21 cellular contexts compared by ENCODE assay signal in genomic region chr19:41910240-41910991, GRCh38. TPM values are rescaled to one million over a fixed set of nuclear protein-coding genes. Genes with fewer than 3 reads are reported as not detected.
DNase-seq lines count a peak whose midpoint lies in the region; ATAC-seq, FAIRE-seq and TF ChIP-seq lines count a peak whose summit lies in the region.
"Had no signal": no experiment of that assay in that cellular context is flagged by ENCODE, and none has a peak within 500 bp of the region (broad histone marks: within the 10 kb centered on the region; RNA-seq: fewer than 3 reads in every experiment).

No MANE protein-coding gene starts in this region.

- no peak overlapping the region for H2AFZ ChIP-seq in HepG2 (ENCODE audit: low read length)

- no peak overlapping the region for H3K4me3 ChIP-seq in HepG2 (replicated peaks in 1 of 3; ENCODE audit: insufficient read depth in 1 of 3, low read depth in 2 of 3, low read length in 3 of 3)
- H3K4me3 ChIP-seq: heart left ventricle, tibial nerve had no signal

- peaks cover 10 to 29% of the 10 kb centered on the region in 2 experiments for H3K27me3 ChIP-seq in HepG2 (ENCODE audit: control insufficient read depth in 1 of 2, insufficient read depth in 2 of 2, low read length in 2 of 2)

- peaks cover 25% of the 10 kb centered on the region for H3K36me3 Mint-ChIP-seq in activated CD8-positive, alpha-beta T cell treated with anti-CD3 and anti-CD28 coated beads, Interleukin-2, amount 10 ng/mL, durations not matched to agents 7 days and 5 days (ENCODE audit: low read depth)

- no peaks in the 10 kb centered on the region for H3K9me3 ChIP-seq in HepG2 (ENCODE audit: low read length)
- H3K9me3 ChIP-seq: heart left ventricle, tibial nerve had no signal

- TF ChIP-seq POLR2A in GM10847 (IDR thresholded peaks at IDR 0.05; ENCODE audit: extremely low read depth, insufficient read length) = peak; percentile 10
- no peak for TF ChIP-seq POLR2A in HepG2 (IDR thresholded peaks at IDR 0.05; ENCODE audit: insufficient read depth in 1 of 2, low read depth in 2 of 2, low read length in 2 of 2)

- H3K4me1 ChIP-seq in HepG2 (ENCODE audit: insufficient read depth, low read length) = peaks cover under 1% of the 10 kb centered on the region; the same call in 1 of the 2 replicates

- H3K27ac ChIP-seq in HepG2 (ENCODE audit: extremely low read length, insufficient read depth, low read length) = no peak overlapping the region
- H3K27ac ChIP-seq: 22Rv1, heart left ventricle, tibial nerve had no signal

- no peak overlapping the region for H3K4me3 Mint-ChIP-seq in activated CD8-positive, alpha-beta T cell treated with anti-CD3 and anti-CD28 coated beads, Interleukin-2, amount 10 ng/mL, durations not matched to agents 7 days and 5 days
- H3K4me3 Mint-ChIP-seq: activated T-helper 1 cell treated with anti-CD3 and anti-CD28 coated beads, Interleukin-12 subunit alpha, Interleukin-12 subunit beta, Interleukin-2, Interleukin-4 antibody, amounts not matched to agents 30 ng/mL and 10 ng/mL and 1 ng/mL, durations not matched to agents 14 hours and 24 hours and 36 hours; dendritic cell treated with granulocyte-macrophage colony-stimulating factor and Interleukin-4, amounts not matched to agents 40 ng/mL and 50 ng/mL, for 4 days had no signal

- H3K4me2 ChIP-seq in HepG2 (ENCODE audit: low read depth, low read length) = no peak overlapping the region

- 74% methylated on average over 10 of the region's 12 CpGs for WGBS in HepG2 (ENCODE audit: low lambda C conversion rate)

- no peaks in the 10 kb centered on the region for H4K20me1 ChIP-seq in HepG2 (ENCODE audit: insufficient read depth, low read length)

- H3K79me2 ChIP-seq in HepG2 (ENCODE audit: insufficient read depth, low read length) = no peaks in the 10 kb centered on the region

- CTCF ChIA-PET in activated CD8-positive, alpha-beta T cell treated with anti-CD3 and anti-CD28 coated beads, Interleukin-2, amount 10 ng/mL, durations not matched to agents 7 days and 5 days (lab: Charles Lee) = interaction anchor here (1.2 to 3.1 kb wide), 3 partner anchors 22 to 42 kb away, joined by 4 to 13 read pairs (median 9); no protein-coding TSS in a partner anchor
- CTCF ChIA-PET in HepG2 (lab: Yijun Ruan, JAX; ENCODE audit: low intra/inter-chr PET ratio, low total read pairs) = no interaction called here

- no peak for TF ChIP-seq RAD21 in HepG2 (CRISPR knock-in tag; IDR thresholded peaks at IDR 0.05)

- ATAC-seq in activated CD8-positive, alpha-beta T cell treated with anti-CD3 and anti-CD28 coated beads, Interleukin-2, amount 10 ng/mL, durations not matched to agents 7 days and 5 days = peak; percentile 3
- ATAC-seq in HepG2 (no peak), GM21737 (IDR thresholded peaks at IDR 0.05; ENCODE audit: unreplicated experiment) (no peak)
- ATAC-seq: sciatic nerve had no signal

- no TSS peak for BruUV-seq in HepG2 (replicated peaks; lab: Mats Ljungman, UMichigan)

- FAIRE-seq in HepG2 (lab: Jason Lieb, UNC) = no peak
- no peak for FAIRE-seq in D721Med (lab: Jason Lieb, UNC)

- no peak overlapping the region for H3K27ac Mint-ChIP-seq in activated CD8-positive, alpha-beta T cell treated with anti-CD3 and anti-CD28 coated beads, Interleukin-2, amount 10 ng/mL, durations not matched to agents 7 days and 5 days
- H3K27ac Mint-ChIP-seq: activated T-helper 1 cell treated with anti-CD3 and anti-CD28 coated beads, Interleukin-12 subunit alpha, Interleukin-12 subunit beta, Interleukin-2, Interleukin-4 antibody, amounts not matched to agents 30 ng/mL and 10 ng/mL and 1 ng/mL, durations not matched to agents 14 hours and 24 hours and 36 hours; dendritic cell treated with granulocyte-macrophage colony-stimulating factor and Interleukin-4, amounts not matched to agents 40 ng/mL and 50 ng/mL, for 4 days had no signal

- peaks cover 7 to 16% of the 10 kb centered on the region in 2 experiments; a peak in 4 of 5 replicates for H3K36me3 ChIP-seq in HepG2 (replicated peaks in 1 of 2; ENCODE audit: control insufficient read depth in 1 of 2, insufficient read depth in 2 of 2, low read length in 2 of 2)

- intact Hi-C loops in HepG2 (cut with micrococcal nuclease; ENCODE audit: unreplicated experiment) = no loop called here

- DNase-seq in DMS 273 (lab: John Stamatoyannopoulos, UW; ENCODE audit: unreplicated experiment) (peak; percentile 32), DMS 273 treated with DMSO at 0.1 percent for 48 hours (lab: John Stamatoyannopoulos, UW) (no peak), HepG2 (ENCODE audit: low spot score) (no peak), D721Med (ENCODE audit: insufficient read length, low spot score) (no peak), NCI-H2029 (lab: John Stamatoyannopoulos, UW) (no peak)
- no peak for DNase-seq in activated CD8-positive, alpha-beta T cell treated with anti-CD3 and anti-CD28 coated beads, Interleukin-2, amount 10 ng/mL, durations not matched to agents 7 days and 5 days
- DNase-seq: activated CD4-positive, alpha-beta T cell treated with anti-CD3 and anti-CD28 coated beads for 4 hours; heart left ventricle; islet precursor cell; mesendoderm; MV-4-11; occipital lobe; T-helper 9 cell had no signal

- TF ChIP-seq CTCF in HepG2 (CRISPR knock-in tag; IDR thresholded peaks at IDR 0.05) (no peak), D721Med (IDR thresholded peaks at IDR 0.05; ENCODE audit: insufficient read depth, missing control alignments) (no peak)

- H3K27me3 Mint-ChIP-seq in activated CD8-positive, alpha-beta T cell treated with anti-CD3 and anti-CD28 coated beads, Interleukin-2, amount 10 ng/mL, durations not matched to agents 7 days and 5 days (ENCODE audit: low read depth) = peaks cover 24% of the 10 kb centered on the region

- no peak for TF ChIP-seq EP300 in HepG2 (IDR thresholded peaks at IDR 0.05; ENCODE audit: low read depth in 2 of 2, low read length in 2 of 2)
- TF ChIP-seq EP300 in HepG2 (CRISPR knock-in tag; IDR thresholded peaks at IDR 0.05; ENCODE audit: borderline replicate concordance) = no peak

- in situ Hi-C loops in HepG2 (cut with HindIII; ENCODE audit: extremely low pct_ligation_motif_present, low pct_unique_long_range_greater_than_20kb) = no loop called here

- H3K9ac ChIP-seq in HepG2 (ENCODE audit: insufficient read depth, low read depth, low read length) = no peak overlapping the region

- POLR2A ChIA-PET in activated CD8-positive, alpha-beta T cell treated with anti-CD3 and anti-CD28 coated beads, Interleukin-2, amount 10 ng/mL, durations not matched to agents 7 days and 5 days (lab: Charles Lee) = interaction anchor here (0.7 to 1.6 kb wide), 4 partner anchors 12 to 127 kb away, joined by 3 to 12 read pairs (median 6); no protein-coding TSS in a partner anchor
- POLR2A ChIA-PET in HepG2 (lab: Yijun Ruan, JAX) = no interaction called here

- peaks cover 15% of the 10 kb centered on the region for H3K4me1 Mint-ChIP-seq in activated CD8-positive, alpha-beta T cell treated with anti-CD3 and anti-CD28 coated beads, Interleukin-2, amount 10 ng/mL, durations not matched to agents 7 days and 5 days (ENCODE audit: low read depth)

- H3K9me3 Mint-ChIP-seq in activated CD8-positive, alpha-beta T cell treated with anti-CD3 and anti-CD28 coated beads, Interleukin-2, amount 10 ng/mL, durations not matched to agents 7 days and 5 days (ENCODE audit: insufficient read depth) = no peaks in the 10 kb centered on the region
- H3K9me3 Mint-ChIP-seq: activated T-helper 1 cell treated with anti-CD3 and anti-CD28 coated beads, Interleukin-12 subunit alpha, Interleukin-12 subunit beta, Interleukin-2, Interleukin-4 antibody, amounts not matched to agents 30 ng/mL and 10 ng/mL and 1 ng/mL, durations not matched to agents 14 hours and 24 hours and 36 hours; dendritic cell treated with granulocyte-macrophage colony-stimulating factor and Interleukin-4, amounts not matched to agents 40 ng/mL and 50 ng/mL, for 4 days had no signal

RNA-seq across cellular contexts. Expression of gene ERFL, which starts 17.8 kb away (rescaled TPM):
- total RNA-seq in activated CD8-positive, alpha-beta T cell treated with anti-CD3 and anti-CD28 coated beads, Interleukin-2, amount 10 ng/mL, durations not matched to agents 7 days and 5 days = 1 to 10 TPM in 1 of 2 experiments, under 1 TPM in 1; 0.84 to 1.1 TPM
- total RNA-seq in HepG2 (2016; rRNA removed; fragmentation: Illumina TruSeq; extraction: Trizol) = not detected in 2 replicates
- not detected in 2 replicates for total RNA-seq in HepG2 (2016; cell fraction: cytosol; rRNA removed; fragmentation: Illumina TruSeq; extraction: Trizol; ENCODE audit: low read depth)
- not detected in 2 replicates for total RNA-seq in HepG2 (2016; cell fraction: insoluble cytoplasmic fraction; rRNA removed; fragmentation: Illumina TruSeq; extraction: Trizol)
- total RNA-seq in HepG2 (2016; cell fraction: membrane; rRNA removed; fragmentation: Illumina TruSeq; extraction: Trizol) = not detected in 2 replicates
- total RNA-seq in HepG2 (2016; cell fraction: nucleus; rRNA removed; fragmentation: Illumina TruSeq; extraction: Trizol) = not detected in 2 replicates
- not detected in 2 replicates for polyA plus RNA-seq in HepG2 (2011; rRNA removed)
- polyA plus RNA-seq in HepG2 (2011; cell fraction: cytosol; rRNA removed) = 0.03 TPM in 1 of 2 replicates, not detected in the other
- not detected in 2 replicates for polyA plus RNA-seq in HepG2 (2011; cell fraction: nucleus; rRNA removed)
- polyA plus RNA-seq in HepG2 (2012) = 0.07 TPM in 1 of 2 replicates, not detected in the other
- not detected in 2 replicates for polyA plus RNA-seq in HepG2 (2016; cell fraction: cytosol; fragmentation: Illumina TruSeq; extraction: Trizol; ENCODE audit: low read depth)
- not detected in 2 replicates for polyA plus RNA-seq in HepG2 (2016; cell fraction: insoluble cytoplasmic fraction; fragmentation: Illumina TruSeq; extraction: Trizol; ENCODE audit: low read depth)
- not detected in 2 replicates for polyA plus RNA-seq in HepG2 (2016; cell fraction: membrane; fragmentation: Illumina TruSeq; extraction: Trizol; ENCODE audit: low read depth)
- polyA plus RNA-seq in HepG2 (2016; cell fraction: nucleus; fragmentation: Illumina TruSeq; extraction: Trizol; ENCODE audit: insufficient read depth, low read depth) = not detected in 2 replicates
- not detected in 2 replicates for polyA minus RNA-seq in HepG2 (2011; rRNA and poly(A)+ RNA removed; ENCODE audit: low replicate concordance)
- not detected in 2 replicates for polyA minus RNA-seq in HepG2 (2011; cell fraction: cytosol; rRNA and poly(A)+ RNA removed)
- not detected in 2 replicates for polyA minus RNA-seq in HepG2 (2011; cell fraction: nucleus; rRNA and poly(A)+ RNA removed)
- total RNA-seq: G401, occipital lobe had no signal
- polyA plus RNA-seq: heart left ventricle had no signal

RNA-seq across cellular contexts. Expression of gene ARHGEF1, which starts 27.4 kb away (rescaled TPM):
- 100 to 1,000 TPM; 515 to 537 TPM for total RNA-seq in activated CD8-positive, alpha-beta T cell treated with anti-CD3 and anti-CD28 coated beads, Interleukin-2, amount 10 ng/mL, durations not matched to agents 7 days and 5 days
- total RNA-seq in HepG2 (2016; rRNA removed; fragmentation: Illumina TruSeq; extraction: Trizol) = 26.2 and 34.7 TPM in 2 replicates
- 6.5 and 9.6 TPM in 2 replicates for total RNA-seq in HepG2 (2016; cell fraction: cytosol; rRNA removed; fragmentation: Illumina TruSeq; extraction: Trizol; ENCODE audit: low read depth)
- 16.1 and 36.8 TPM in 2 replicates for total RNA-seq in HepG2 (2016; cell fraction: insoluble cytoplasmic fraction; rRNA removed; fragmentation: Illumina TruSeq; extraction: Trizol)
- 10.4 and 11.0 TPM in 2 replicates for total RNA-seq in HepG2 (2016; cell fraction: membrane; rRNA removed; fragmentation: Illumina TruSeq; extraction: Trizol)
- total RNA-seq in HepG2 (2016; cell fraction: nucleus; rRNA removed; fragmentation: Illumina TruSeq; extraction: Trizol) = 28.3 and 29.2 TPM in 2 replicates
- polyA plus RNA-seq in HepG2 (2011; rRNA removed) = 33.1 and 33.7 TPM in 2 replicates
- 20.2 and 33.5 TPM in 2 replicates for polyA plus RNA-seq in HepG2 (2011; cell fraction: cytosol; rRNA removed)
- 215 and 292 TPM in 2 replicates for polyA plus RNA-seq in HepG2 (2011; cell fraction: nucleus; rRNA removed)
- polyA plus RNA-seq in HepG2 (2012) = 33.2 and 34.0 TPM in 2 replicates
- polyA plus RNA-seq in HepG2 (2016; cell fraction: cytosol; fragmentation: Illumina TruSeq; extraction: Trizol; ENCODE audit: low read depth) = 3.8 and 4.4 TPM in 2 replicates
- polyA plus RNA-seq in HepG2 (2016; cell fraction: insoluble cytoplasmic fraction; fragmentation: Illumina TruSeq; extraction: Trizol; ENCODE audit: low read depth) = 20.7 and 29.5 TPM in 2 replicates
- 7.4 and 8.4 TPM in 2 replicates for polyA plus RNA-seq in HepG2 (2016; cell fraction: membrane; fragmentation: Illumina TruSeq; extraction: Trizol; ENCODE audit: low read depth)
- polyA plus RNA-seq in HepG2 (2016; cell fraction: nucleus; fragmentation: Illumina TruSeq; extraction: Trizol; ENCODE audit: insufficient read depth, low read depth) = 90.2 and 102 TPM in 2 replicates
- 15.9 and 39.4 TPM in 2 replicates for polyA minus RNA-seq in HepG2 (2011; rRNA and poly(A)+ RNA removed; ENCODE audit: low replicate concordance)
- polyA minus RNA-seq in HepG2 (2011; cell fraction: cytosol; rRNA and poly(A)+ RNA removed) = 16.3 and 26.4 TPM in 2 replicates
- 29.6 and 31.9 TPM in 2 replicates for polyA minus RNA-seq in HepG2 (2011; cell fraction: nucleus; rRNA and poly(A)+ RNA removed)

RNA-seq across cellular contexts. Expression of gene CD79A, which starts 33.3 kb away (rescaled TPM):
- total RNA-seq in activated CD8-positive, alpha-beta T cell treated with anti-CD3 and anti-CD28 coated beads, Interleukin-2, amount 10 ng/mL, durations not matched to agents 7 days and 5 days = 10 to 100 TPM; 17.4 to 21.5 TPM
- total RNA-seq in HepG2 (2016; rRNA removed; fragmentation: Illumina TruSeq; extraction: Trizol) = 0.27 and 0.33 TPM in 2 replicates
- 0.26 and 0.51 TPM in 2 replicates for total RNA-seq in HepG2 (2016; cell fraction: cytosol; rRNA removed; fragmentation: Illumina TruSeq; extraction: Trizol; ENCODE audit: low read depth)
- total RNA-seq in HepG2 (2016; cell fraction: insoluble cytoplasmic fraction; rRNA removed; fragmentation: Illumina TruSeq; extraction: Trizol) = 0.24 and 0.37 TPM in 2 replicates
- 0.62 TPM in 1 of 2 replicates, not detected in the other for total RNA-seq in HepG2 (2016; cell fraction: membrane; rRNA removed; fragmentation: Illumina TruSeq; extraction: Trizol)
- 0.40 TPM in 1 of 2 replicates, not detected in the other for total RNA-seq in HepG2 (2016; cell fraction: nucleus; rRNA removed; fragmentation: Illumina TruSeq; extraction: Trizol)
- 0.24 and 0.30 TPM in 2 replicates for polyA plus RNA-seq in HepG2 (2011; rRNA removed)
- 0.44 and 0.52 TPM in 2 replicates for polyA plus RNA-seq in HepG2 (2011; cell fraction: cytosol; rRNA removed)
- 0.31 and 0.51 TPM in 2 replicates for polyA plus RNA-seq in HepG2 (2011; cell fraction: nucleus; rRNA removed)
- polyA plus RNA-seq in HepG2 (2012) = 0.25 TPM in 1 of 2 replicates, not detected in the other
- polyA plus RNA-seq in HepG2 (2016; cell fraction: cytosol; fragmentation: Illumina TruSeq; extraction: Trizol; ENCODE audit: low read depth) = 0.21 and 0.44 TPM in 2 replicates
- polyA plus RNA-seq in HepG2 (2016; cell fraction: insoluble cytoplasmic fraction; fragmentation: Illumina TruSeq; extraction: Trizol; ENCODE audit: low read depth) = 0.49 and 0.52 TPM in 2 replicates
- polyA plus RNA-seq in HepG2 (2016; cell fraction: membrane; fragmentation: Illumina TruSeq; extraction: Trizol; ENCODE audit: low read depth) = 0.69 and 1.1 TPM in 2 replicates
- 0.78 and 0.95 TPM in 2 replicates for polyA plus RNA-seq in HepG2 (2016; cell fraction: nucleus; fragmentation: Illumina TruSeq; extraction: Trizol; ENCODE audit: insufficient read depth, low read depth)
- 0.26 and 0.84 TPM in 2 replicates for polyA minus RNA-seq in HepG2 (2011; rRNA and poly(A)+ RNA removed; ENCODE audit: low replicate concordance)
- polyA minus RNA-seq in HepG2 (2011; cell fraction: cytosol; rRNA and poly(A)+ RNA removed) = 0.49 TPM in 1 of 2 replicates, not detected in the other
- polyA minus RNA-seq in HepG2 (2011; cell fraction: nucleus; rRNA and poly(A)+ RNA removed) = not detected in 2 replicates
- total RNA-seq: occipital lobe, tibial nerve had no signal

RNA-seq across cellular contexts. Expression of gene RABAC1, which starts 48.7 kb away (rescaled TPM):
- 10 to 100 TPM; 63.0 to 63.4 TPM for total RNA-seq in activated CD8-positive, alpha-beta T cell treated with anti-CD3 and anti-CD28 coated beads, Interleukin-2, amount 10 ng/mL, durations not matched to agents 7 days and 5 days
- total RNA-seq in HepG2 (2016; rRNA removed; fragmentation: Illumina TruSeq; extraction: Trizol) = 20.7 and 37.4 TPM in 2 replicates
- 32.7 and 40.5 TPM in 2 replicates for total RNA-seq in HepG2 (2016; cell fraction: cytosol; rRNA removed; fragmentation: Illumina TruSeq; extraction: Trizol; ENCODE audit: low read depth)
- total RNA-seq in HepG2 (2016; cell fraction: insoluble cytoplasmic fraction; rRNA removed; fragmentation: Illumina TruSeq; extraction: Trizol) = 21.9 and 38.8 TPM in 2 replicates
- total RNA-seq in HepG2 (2016; cell fraction: membrane; rRNA removed; fragmentation: Illumina TruSeq; extraction: Trizol) = 24.1 and 26.6 TPM in 2 replicates
- total RNA-seq in HepG2 (2016; cell fraction: nucleus; rRNA removed; fragmentation: Illumina TruSeq; extraction: Trizol) = 28.4 and 29.8 TPM in 2 replicates
- 74.0 and 91.2 TPM in 2 replicates for polyA plus RNA-seq in HepG2 (2011; rRNA removed)
- polyA plus RNA-seq in HepG2 (2011; cell fraction: cytosol; rRNA removed) = 112 and 172 TPM in 2 replicates
- polyA plus RNA-seq in HepG2 (2011; cell fraction: nucleus; rRNA removed) = 93.5 and 96.2 TPM in 2 replicates
- polyA plus RNA-seq in HepG2 (2012) = 38.2 and 66.0 TPM in 2 replicates
- 34.2 and 39.3 TPM in 2 replicates for polyA plus RNA-seq in HepG2 (2016; cell fraction: cytosol; fragmentation: Illumina TruSeq; extraction: Trizol; ENCODE audit: low read depth)
- 20.0 and 22.5 TPM in 2 replicates for polyA plus RNA-seq in HepG2 (2016; cell fraction: insoluble cytoplasmic fraction; fragmentation: Illumina TruSeq; extraction: Trizol; ENCODE audit: low read depth)
- 21.0 and 26.9 TPM in 2 replicates for polyA plus RNA-seq in HepG2 (2016; cell fraction: membrane; fragmentation: Illumina TruSeq; extraction: Trizol; ENCODE audit: low read depth)
- 52.4 and 53.1 TPM in 2 replicates for polyA plus RNA-seq in HepG2 (2016; cell fraction: nucleus; fragmentation: Illumina TruSeq; extraction: Trizol; ENCODE audit: insufficient read depth, low read depth)
- polyA minus RNA-seq in HepG2 (2011; rRNA and poly(A)+ RNA removed; ENCODE audit: low replicate concordance) = 32.5 and 96.8 TPM in 2 replicates
- polyA minus RNA-seq in HepG2 (2011; cell fraction: cytosol; rRNA and poly(A)+ RNA removed) = 26.4 and 26.8 TPM in 2 replicates
- polyA minus RNA-seq in HepG2 (2011; cell fraction: nucleus; rRNA and poly(A)+ RNA removed) = 21.6 and 26.0 TPM in 2 replicates

RNA-seq across cellular contexts. Expression of gene RPS19, which starts 50.4 kb away (rescaled TPM):
- total RNA-seq in activated CD8-positive, alpha-beta T cell treated with anti-CD3 and anti-CD28 coated beads, Interleukin-2, amount 10 ng/mL, durations not matched to agents 7 days and 5 days = 1,000 to 10,000 TPM; 3,024 to 3,056 TPM
- total RNA-seq in HepG2 (2016; rRNA removed; fragmentation: Illumina TruSeq; extraction: Trizol) = 4,758 and 5,028 TPM in 2 replicates
- 8,990 and 9,707 TPM in 2 replicates for total RNA-seq in HepG2 (2016; cell fraction: cytosol; rRNA removed; fragmentation: Illumina TruSeq; extraction: Trizol; ENCODE audit: low read depth)
- 4,892 and 5,330 TPM in 2 replicates for total RNA-seq in HepG2 (2016; cell fraction: insoluble cytoplasmic fraction; rRNA removed; fragmentation: Illumina TruSeq; extraction: Trizol)
- 12,897 and 13,497 TPM in 2 replicates for total RNA-seq in HepG2 (2016; cell fraction: membrane; rRNA removed; fragmentation: Illumina TruSeq; extraction: Trizol)
- 1,659 and 1,838 TPM in 2 replicates for total RNA-seq in HepG2 (2016; cell fraction: nucleus; rRNA removed; fragmentation: Illumina TruSeq; extraction: Trizol)
- polyA plus RNA-seq in HepG2 (2011; rRNA removed) = 1,633 and 1,983 TPM in 2 replicates
- 4,354 and 8,495 TPM in 2 replicates for polyA plus RNA-seq in HepG2 (2011; cell fraction: cytosol; rRNA removed)
- 1,845 and 2,001 TPM in 2 replicates for polyA plus RNA-seq in HepG2 (2011; cell fraction: nucleus; rRNA removed)
- polyA plus RNA-seq in HepG2 (2012) = 3,093 and 4,312 TPM in 2 replicates
- polyA plus RNA-seq in HepG2 (2016; cell fraction: cytosol; fragmentation: Illumina TruSeq; extraction: Trizol; ENCODE audit: low read depth) = 10,211 and 10,944 TPM in 2 replicates
- 4,747 and 4,833 TPM in 2 replicates for polyA plus RNA-seq in HepG2 (2016; cell fraction: insoluble cytoplasmic fraction; fragmentation: Illumina TruSeq; extraction: Trizol; ENCODE audit: low read depth)
- 11,477 and 11,931 TPM in 2 replicates for polyA plus RNA-seq in HepG2 (2016; cell fraction: membrane; fragmentation: Illumina TruSeq; extraction: Trizol; ENCODE audit: low read depth)
- polyA plus RNA-seq in HepG2 (2016; cell fraction: nucleus; fragmentation: Illumina TruSeq; extraction: Trizol; ENCODE audit: insufficient read depth, low read depth) = 2,975 and 3,175 TPM in 2 replicates
- 958 and 1,242 TPM in 2 replicates for polyA minus RNA-seq in HepG2 (2011; rRNA and poly(A)+ RNA removed; ENCODE audit: low replicate concordance)
- 1,380 TPM in 2 replicates for polyA minus RNA-seq in HepG2 (2011; cell fraction: cytosol; rRNA and poly(A)+ RNA removed)
- polyA minus RNA-seq in HepG2 (2011; cell fraction: nucleus; rRNA and poly(A)+ RNA removed) = 385 and 466 TPM in 2 replicates

Comparison
In these comparisons a context has a peak if more than half of its experiments do, and no peak if none do; other contexts are left out.
1. RNA of gene ARHGEF1, which starts 27.4 kb away (total RNA-seq): 515 to 537 TPM in activated CD8-positive, alpha-beta T cell treated with anti-CD3 and anti-CD28 coated beads, Interleukin-2, amount 10 ng/mL, durations not matched to agents 7 days and 5 days; 6.5 to 36.8 TPM in HepG2; every median in the first group is over 10 times any median in the second.
2. RNA of gene CD79A, which starts 33.3 kb away (total RNA-seq): 17.4 to 21.5 TPM in activated CD8-positive, alpha-beta T cell treated with anti-CD3 and anti-CD28 coated beads, Interleukin-2, amount 10 ng/mL, durations not matched to agents 7 days and 5 days; 0.24 to 0.62 TPM in HepG2; every median in the first group is over 10 times any median in the second.